In genomic region chr3:196639517-196640500, GRCh38 we compare ENCODE assay signal across 8 cellular contexts. TPM values are rescaled to one million over a fixed set of nuclear protein-coding genes. Genes with fewer than 3 reads are reported as not detected.
DNase-seq lines count a peak whose midpoint lies in the region; ATAC-seq and TF ChIP-seq lines count a peak whose summit lies in the region.

TSS of gene NRROS (plus strand) at chr3:196639694. CDS start at chr3:196654540, 14,846 bp downstream.

- TF ChIP-seq CTCF in heart right ventricle (IDR thresholded peaks at IDR 0.05) (no peak), psoas muscle (IDR thresholded peaks at IDR 0.05) (no peak)

- no peaks in the 10 kb centered on the region for H3K27me3 Mint-ChIP-seq in activated naive CD8-positive, alpha-beta T cell treated with anti-CD3 and anti-CD28 coated beads for 36 hours

- H3K9me3 ChIP-seq in HUES64 (ENCODE audit: insufficient read depth, low read depth, low read length) (no peaks in the 10 kb centered on the region), heart right ventricle (no peaks in the 10 kb centered on the region), psoas muscle (no peaks in the 10 kb centered on the region), aorta (ENCODE audit: control insufficient read depth, low read length) (no peaks in the 10 kb centered on the region)

- H3K27ac Mint-ChIP-seq in activated naive CD8-positive, alpha-beta T cell treated with anti-CD3 and anti-CD28 coated beads for 36 hours, result peak within 1 kb of the TSS; percentile 88

- H3K4me3 Mint-ChIP-seq in activated naive CD8-positive, alpha-beta T cell treated with anti-CD3 and anti-CD28 coated beads for 36 hours, result peak within 1 kb of the TSS; percentile 85

- no peaks in the 10 kb centered on the region for H3K36me3 ChIP-seq in HUES64 (ENCODE audit: insufficient read depth, low read length)
- peaks cover 0 to 15% (median 0%) of the 10 kb centered on the region in 9 donors for H3K36me3 ChIP-seq in heart right ventricle
- H3K36me3 ChIP-seq in psoas muscle (ENCODE audit: insufficient read depth in 1 of 2, low read depth in 1 of 2), result no peaks in the 10 kb centered on the region
- H3K36me3 ChIP-seq in aorta (ENCODE audit: control insufficient read depth in 1 of 2, insufficient read depth in 2 of 2, low read length in 1 of 2), result no peaks in the 10 kb centered on the region

- peaks cover 36% of the 10 kb centered on the region for H3K36me3 Mint-ChIP-seq in activated naive CD8-positive, alpha-beta T cell treated with anti-CD3 and anti-CD28 coated beads for 36 hours

- no peak within 1 kb of the TSS for H3K27ac ChIP-seq in HUES64 (ENCODE audit: low read depth, low read length)
- peak within 1 kb of the TSS; percentile 59 to 94 (median 77) for H3K27ac ChIP-seq in heart right ventricle
- H3K27ac ChIP-seq in psoas muscle, result peak within 1 kb of the TSS; percentile 46
- no peak within 1 kb of the TSS for H3K27ac ChIP-seq in aorta (ENCODE audit: low read depth in 1 of 2, low read length in 2 of 2)

- peak; percentile 37 for ATAC-seq in GM19351 (IDR thresholded peaks at IDR 0.05; ENCODE audit: unreplicated experiment)
- ATAC-seq in SK-N-SH treated with all-trans-retinoic acid at 6 μM for 48 hours, result peak; percentile 85
- ATAC-seq in heart right ventricle, result peak; percentile 82 to 91 (median 88)
- ATAC-seq in psoas muscle, result peak; percentile 76 to 86 (median 78)
- peak; percentile 82 for ATAC-seq in aorta (ENCODE audit: low FRiP score)

- peak; percentile 78 for DNase-seq in Ammon's horn (ENCODE audit: low spot score)
- DNase-seq in activated naive CD8-positive, alpha-beta T cell treated with anti-CD3 and anti-CD28 coated beads for 36 hours, result peak; percentile 73
- peak; percentile 64 to 67 for DNase-seq in heart right ventricle
- peak; percentile 56 to 74 for DNase-seq in psoas muscle
- peak; percentile 83 to 86 for DNase-seq in aorta

- intact Hi-C loops in heart right ventricle (cut with DNase I), result loop anchor here in 3 of 10 donors (5.0 kb wide), 2 partner anchors 32 to 37 kb away; no protein-coding TSS in a partner anchor
- intact Hi-C loops in psoas muscle (cut with DNase I), result loop anchor here in 1 of 2 donors (10.0 kb wide), 1 partner anchor 105 kb away; no protein-coding TSS in a partner anchor
- intact Hi-C loops in aorta (cut with DNase I), result no loop called here

- 32% methylated on average over 68 of the region's 68 CpGs for WGBS in HUES64
- 6 to 7% methylated on average over 68 of the region's 68 CpGs for WGBS in heart right ventricle, 2 donors
- 9 to 12% (median 11%) methylated on average over 64 to 68 of the region's 68 CpGs for WGBS in psoas muscle, 3 donors
- WGBS in aorta, 2 donors, result 10 to 11% methylated on average over 68 of the region's 68 CpGs

- H3K9ac ChIP-seq in HUES64 (ENCODE audit: low read depth, low read length), result peak within 1 kb of the TSS; percentile 69

- H3K9me3 Mint-ChIP-seq in activated naive CD8-positive, alpha-beta T cell treated with anti-CD3 and anti-CD28 coated beads for 36 hours, result no peaks in the 10 kb centered on the region

- H3K4me3 ChIP-seq in HUES64 (ENCODE audit: low read length), result peak within 1 kb of the TSS; percentile 43
- peak within 1 kb of the TSS; percentile 40 to 86 (median 68) for H3K4me3 ChIP-seq in heart right ventricle
- peak within 1 kb of the TSS; percentile 73 for H3K4me3 ChIP-seq in psoas muscle
- peak within 1 kb of the TSS in 1 of 2 donors; percentile 5 for H3K4me3 ChIP-seq in aorta (ENCODE audit: low read length in 2 of 2)

- peaks cover 44% of the 10 kb centered on the region for H3K4me1 Mint-ChIP-seq in activated naive CD8-positive, alpha-beta T cell treated with anti-CD3 and anti-CD28 coated beads for 36 hours

- peaks cover 3% of the 10 kb centered on the region; the same call in 1 of the 2 replicates for H3K4me1 ChIP-seq in HUES64 (ENCODE audit: insufficient read depth, low read length)
- H3K4me1 ChIP-seq in heart right ventricle, result peaks cover 0 to 83% (median 12%) of the 10 kb centered on the region in 9 donors
- no peaks in the 10 kb centered on the region for H3K4me1 ChIP-seq in psoas muscle
- H3K4me1 ChIP-seq in aorta (ENCODE audit: control insufficient read depth in 1 of 2, insufficient read depth in 2 of 2, low read length in 2 of 2), result no peaks in the 10 kb centered on the region

- H3K27me3 ChIP-seq in HUES64 (ENCODE audit: insufficient read depth, low read length) (peaks cover 19% of the 10 kb centered on the region), heart right ventricle (peaks cover 0 to 28% (median 12%) of the 10 kb centered on the region in 7 donors), psoas muscle (ENCODE audit: insufficient read depth in 3 of 3, low read length in 2 of 3) (peaks cover 0 to 41% (median 5%) of the 10 kb centered on the region in 3 donors), aorta (ENCODE audit: control insufficient read depth in 1 of 2, insufficient read depth in 2 of 2, low read length in 1 of 2) (no peaks in the 10 kb centered on the region)

TF ChIP-seq in SK-N-SH treated with all-trans-retinoic acid at 6 μM for 48 hours, 23 proteins besides CTCF, POLR2A, EP300 and RAD21:
- TF ChIP-seq ZFP30 (CRISPR knock-in tag; IDR thresholded peaks at IDR 0.05), result no peak
- TF ChIP-seq GLIS3 (CRISPR knock-in tag; IDR thresholded peaks at IDR 0.05), result no peak
- no peak for TF ChIP-seq TCF4 (CRISPR knock-in tag; IDR thresholded peaks at IDR 0.05; ENCODE audit: borderline replicate concordance)
- TF ChIP-seq ZNF8 (CRISPR knock-in tag; IDR thresholded peaks at IDR 0.05), result no peak
- TF ChIP-seq POU6F1 (CRISPR knock-in tag; IDR thresholded peaks at IDR 0.05; ENCODE audit: borderline replicate concordance, low read depth), result no peak
- TF ChIP-seq CSDC2 (CRISPR knock-in tag; IDR thresholded peaks at IDR 0.05), result no peak
- no peak for TF ChIP-seq TSHZ2 (CRISPR knock-in tag; IDR thresholded peaks at IDR 0.05)

RNA-seq across cellular contexts. Expression of gene NRROS, which starts in this region (rescaled TPM):
- 1.9 TPM for polyA plus RNA-seq in HUES64 (2013, experiment 1 of 2)
- polyA plus RNA-seq in HUES64 (2013, experiment 2 of 2), result 1.8 TPM
- total RNA-seq in activated naive CD8-positive, alpha-beta T cell treated with anti-CD3 and anti-CD28 coated beads for 36 hours, result 10 to 100 TPM; 21.2 to 22.0 TPM
- total RNA-seq in heart right ventricle, result 10 to 100 TPM in 1 of 10 donors, 1 to 10 TPM in 9; 1.1 to 11.7 (median 3.0) TPM
- polyA plus RNA-seq in heart right ventricle, result 1 to 10 TPM; 2.5 to 2.7 TPM
- total RNA-seq in psoas muscle, result 1 to 10 TPM; 1.9 to 3.0 (median 2.6) TPM
- 1 to 10 TPM in 1 of 3 donors, under 1 TPM in 2; 0.83 to 1.7 (median 0.83) TPM for polyA plus RNA-seq in psoas muscle
- total RNA-seq in aorta, result 10 to 100 TPM in 1 of 2 donors, 1 to 10 TPM in 1; 7.6 to 17.3 TPM
- polyA plus RNA-seq in aorta, result 1 to 10 TPM in 1 of 2 donors, under 1 TPM in 1; 0.43 to 2.0 TPM

Comparison
In these comparisons a context has a peak if more than half of its experiments do, and no peak if none do; other contexts are left out.
1. ATAC-seq: peak in every context shown above with its lines; median percentile 88 in heart right ventricle; 85 in SK-N-SH treated with all-trans-retinoic acid at 6 μM for 48 hours; 82 in aorta; 78 in psoas muscle; 37 in GM19351.
2. H3K27ac ChIP-seq: peak in heart right ventricle (10 of 10) and psoas muscle (single experiment); none in HUES64 (single experiment) and aorta (0 of 2).
3. Peak in every context shown above with its lines, with median percentiles within 50 percentile points of each other: DNase-seq.